Comparison of ENCODE assay signal across 1 cellular context in genomic region chr1:172279951-172280350, GRCh38.
A peak's percentile ranks its signal among the peaks of the same experiment; 100 is the strongest.
TF ChIP-seq lines count a peak whose summit lies in the region.

No MANE protein-coding gene starts in this region.

TF ChIP-seq in K562, 482 proteins besides CTCF, POLR2A, EP300 and RAD21 (continued from another document):
- no peak for TF ChIP-seq E2F5 (CRISPR knock-in tag; IDR thresholded peaks at IDR 0.05)
- peak; percentile 26; the same call in 1 of the 2 replicates for TF ChIP-seq EGR1 (conservative IDR thresholded peaks at IDR 0.05)
TF ChIP-seq in K562: peak in this region for 1.
